8 cellular contexts compared by ENCODE assay signal in genomic region chr11:114166897-114167323, GRCh38.
DNase-seq lines count a peak whose midpoint lies in the region; ATAC-seq, FAIRE-seq and TF ChIP-seq lines count a peak whose summit lies in the region.

No MANE protein-coding gene starts in this region.

- DNase-seq in AG09319 (ENCODE audit: extremely low read depth, low read depth) (peak; percentile 66), RCC 7860 (ENCODE audit: low spot score) (peak; percentile 8), mucosa of gallbladder (ENCODE audit: low spot score) (peak; percentile 58), 8988T (no peak), GDM1 (lab: John Stamatoyannopoulos, UW) (no peak)
- DNase-seq in Jurkat, Clone E6-1 (ENCODE audit: low read depth, low spot score): peak; percentile 87

- TF ChIP-seq CTCF in AG09319 (IDR thresholded peaks at IDR 0.05; ENCODE audit: low read depth, low read length): no peak

- H3K4me3 ChIP-seq in Jurkat, Clone E6-1 (ENCODE audit: low read length): no peak overlapping the region

- ATAC-seq in HG02885 (IDR thresholded peaks at IDR 0.05; ENCODE audit: poor library complexity, unreplicated experiment): no peak

- FAIRE-seq in RCC 7860 (lab: Jason Lieb, UNC): no peak

- peak overlapping the region; percentile 100 for H3K27ac ChIP-seq in cingulate gyrus (ENCODE audit: low read depth, low read length)

Comparison
In these comparisons a context has a peak if more than half of its experiments do, and no peak if none do; other contexts are left out.
1. DNase-seq: peak in AG09319 (single experiment), Jurkat, Clone E6-1 (single experiment), RCC 7860 (single experiment) and mucosa of gallbladder (single experiment); none in 8988T (single experiment) and GDM1 (single experiment).